In the genomic region with DNA sequence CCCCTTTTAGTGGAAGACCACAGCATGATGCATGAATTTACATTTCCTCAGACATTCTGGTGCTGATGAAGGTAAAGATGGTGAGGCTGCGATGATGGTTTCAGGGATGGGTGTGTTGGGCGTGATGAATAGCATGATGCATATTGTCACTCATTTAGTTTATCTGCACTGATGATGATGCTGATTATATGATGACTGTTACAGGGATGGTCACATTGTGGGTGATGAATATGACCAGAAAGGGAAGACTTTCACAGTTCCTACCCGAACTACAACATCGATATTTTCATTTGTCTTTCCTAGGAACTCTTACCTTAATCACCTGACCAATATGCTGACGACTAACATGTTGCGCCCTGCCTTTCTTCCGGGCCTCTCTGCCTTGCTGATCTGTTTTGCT, we compare ENCODE assay signal across 11 cellular contexts. TPM values are rescaled to one million over a fixed set of nuclear protein-coding genes. Genes with fewer than 3 reads are reported as not detected.
"Had no signal": no experiment of that assay in that cellular context is flagged by ENCODE, and none has a peak within 500 bp of the region (broad histone marks: within the 10 kb centered on the region; RNA-seq: fewer than 3 reads in every experiment).

No MANE protein-coding gene starts in this region.

- H3K9me3 ChIP-seq: HAP-1 had no signal

- H3K36me3 ChIP-seq: HAP-1 had no signal

- H3K4me3 ChIP-seq: GM23248, HAP-1 had no signal

- ATAC-seq: HCT116 had no signal

- H2AFZ ChIP-seq: GM23248 had no signal

- H3K9ac ChIP-seq: GM23248 had no signal

- H3K27ac Mint-ChIP-seq: HFFc6 had no signal

- H3K9me3 Mint-ChIP-seq: HFFc6 had no signal

- DNase-seq: GM23248, GOT3, H7, HFFc6, IMR-90, KBM-7 had no signal

- H3K4me3 Mint-ChIP-seq: HFFc6 had no signal

- H3K27ac ChIP-seq: GM23248, HL-60 had no signal

- H3K4me1 ChIP-seq: HAP-1 had no signal

RNA-seq across cellular contexts. Expression of gene EHF, which starts 47.4 kb away (rescaled TPM):
- total RNA-seq: GM23248, H4, HT1080 had no signal
- polyA plus RNA-seq: GM23248, IMR-90 had no signal

RNA-seq across cellular contexts. Expression of gene ELF5, which starts 59.9 kb away (rescaled TPM):
- total RNA-seq: GM23248, H4, H7, HFFc6, HT1080, IMR-90 had no signal
- polyA plus RNA-seq: GM23248, IMR-90 had no signal
